In the genomic region with DNA sequence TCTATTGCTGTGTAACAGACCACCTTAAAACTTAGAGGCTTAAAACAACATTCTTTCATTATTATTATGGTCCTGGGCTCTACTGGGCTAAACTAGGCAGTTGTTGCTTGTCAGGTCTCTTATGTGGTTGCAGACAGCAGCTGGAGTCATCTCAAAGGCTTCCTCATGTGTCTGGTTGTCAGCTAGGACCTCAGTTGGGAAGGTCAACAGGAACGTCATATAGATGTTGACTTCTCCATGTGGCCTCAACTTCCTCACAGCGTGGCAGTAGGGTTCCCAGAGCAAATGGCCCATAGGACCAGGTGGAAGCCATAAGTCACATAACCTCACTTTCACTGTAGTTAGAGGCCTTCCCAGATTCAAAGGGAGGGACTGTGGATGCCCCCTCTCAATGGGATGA, we compare ENCODE assay signal across 1 cellular context.
TF ChIP-seq lines count a peak whose summit lies in the region.

No MANE protein-coding gene starts in this region.

TF ChIP-seq in HepG2, 621 proteins besides CTCF, POLR2A, EP300 and RAD21:
- TF ChIP-seq ZNF879 (CRISPR knock-in tag; IDR thresholded peaks at IDR 0.05), result no peak
- no peak for TF ChIP-seq FOXA1 (IDR thresholded peaks at IDR 0.05)
- TF ChIP-seq FOXA1 (CRISPR knock-in tag; IDR thresholded peaks at IDR 0.05), result no peak
- no peak for TF ChIP-seq SNAI1 (CRISPR knock-in tag; IDR thresholded peaks at IDR 0.05; ENCODE audit: borderline replicate concordance)
- TF ChIP-seq, protein P1, sequence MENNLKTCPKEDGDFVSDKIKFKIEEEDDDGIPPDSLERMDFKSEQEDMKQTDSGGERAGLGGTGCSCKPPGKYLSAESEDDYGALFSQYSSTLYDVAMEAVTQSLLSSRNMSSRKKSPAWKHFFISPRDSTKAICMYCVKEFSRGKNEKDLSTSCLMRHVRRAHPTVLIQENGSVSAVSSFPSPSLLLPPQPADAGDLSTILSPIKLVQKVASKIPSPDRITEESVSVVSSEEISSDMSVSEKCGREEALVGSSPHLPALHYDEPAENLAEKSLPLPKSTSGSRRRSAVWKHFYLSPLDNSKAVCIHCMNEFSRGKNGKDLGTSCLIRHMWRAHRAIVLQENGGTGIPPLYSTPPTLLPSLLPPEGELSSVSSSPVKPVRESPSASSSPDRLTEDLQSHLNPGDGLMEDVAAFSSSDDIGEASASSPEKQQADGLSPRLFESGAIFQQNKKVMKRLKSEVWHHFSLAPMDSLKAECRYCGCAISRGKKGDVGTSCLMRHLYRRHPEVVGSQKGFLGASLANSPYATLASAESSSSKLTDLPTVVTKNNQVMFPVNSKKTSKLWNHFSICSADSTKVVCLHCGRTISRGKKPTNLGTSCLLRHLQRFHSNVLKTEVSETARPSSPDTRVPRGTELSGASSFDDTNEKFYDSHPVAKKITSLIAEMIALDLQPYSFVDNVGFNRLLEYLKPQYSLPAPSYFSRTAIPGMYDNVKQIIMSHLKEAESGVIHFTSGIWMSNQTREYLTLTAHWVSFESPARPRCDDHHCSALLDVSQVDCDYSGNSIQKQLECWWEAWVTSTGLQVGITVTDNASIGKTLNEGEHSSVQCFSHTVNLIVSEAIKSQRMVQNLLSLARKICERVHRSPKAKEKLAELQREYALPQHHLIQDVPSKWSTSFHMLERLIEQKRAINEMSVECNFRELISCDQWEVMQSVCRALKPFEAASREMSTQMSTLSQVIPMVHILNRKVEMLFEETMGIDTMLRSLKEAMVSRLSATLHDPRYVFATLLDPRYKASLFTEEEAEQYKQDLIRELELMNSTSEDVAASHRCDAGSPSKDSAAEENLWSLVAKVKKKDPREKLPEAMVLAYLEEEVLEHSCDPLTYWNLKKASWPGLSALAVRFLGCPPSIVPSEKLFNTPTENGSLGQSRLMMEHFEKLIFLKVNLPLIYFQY (CRISPR knock-in tag; IDR thresholded peaks at IDR 0.05; ENCODE audit: borderline replicate concordance), result no peak
- no peak for TF ChIP-seq SRY (CRISPR knock-in tag; IDR thresholded peaks at IDR 0.05)
- no peak for TF ChIP-seq CENPT (CRISPR knock-in tag; IDR thresholded peaks at IDR 0.05; ENCODE audit: low read depth)
- TF ChIP-seq GTF3A (CRISPR knock-in tag; conservative IDR thresholded peaks at IDR 0.05), result no peak
- no peak for TF ChIP-seq DMAP1 (CRISPR knock-in tag; IDR thresholded peaks at IDR 0.05)
- TF ChIP-seq SP1 (IDR thresholded peaks at IDR 0.05), result no peak
- no peak for TF ChIP-seq SP1 (CRISPR knock-in tag; IDR thresholded peaks at IDR 0.05)
- TF ChIP-seq STAT5B (CRISPR knock-in tag; IDR thresholded peaks at IDR 0.05), result no peak
- no peak for TF ChIP-seq MXD4 (CRISPR knock-in tag; IDR thresholded peaks at IDR 0.05)
- TF ChIP-seq ZBTB42 (CRISPR knock-in tag; IDR thresholded peaks at IDR 0.05), result no peak
